8 cellular contexts compared by ENCODE assay signal in genomic region chr20:46994341-46994740, GRCh38.
A peak's percentile ranks its signal among the peaks of the same experiment; 100 is the strongest.
DNase-seq lines count a peak whose midpoint lies in the region; ATAC-seq and TF ChIP-seq lines count a peak whose summit lies in the region.

No MANE protein-coding gene starts in this region.

- H3K27me3 ChIP-seq in A673 (replicated peaks; ENCODE audit: insufficient read depth, low read depth, low read length, poor library complexity), result peaks cover 27% of the 10 kb centered on the region

- intact Hi-C loops in A673 (cut with micrococcal nuclease; ENCODE audit: unreplicated experiment), result no loop called here

- ATAC-seq in GM19023 (IDR thresholded peaks at IDR 0.05; ENCODE audit: unreplicated experiment) (peak; percentile 73), HG02973 (IDR thresholded peaks at IDR 0.05; ENCODE audit: unreplicated experiment) (peak; percentile 92)

- no peak for TF ChIP-seq CTCF in A673 (conservative IDR thresholded peaks at IDR 0.05; ENCODE audit: low read depth, low read length)

- H3K36me3 ChIP-seq in A673 (ENCODE audit: insufficient read depth, low read length, poor library complexity, severe bottlenecking), result no peaks in the 10 kb centered on the region

- no peak overlapping the region for H3K4me3 ChIP-seq in A673 (ENCODE audit: low read depth, low read length, poor library complexity, severe bottlenecking)

- peak; percentile 5 to 33 (median 22) for DNase-seq in activated CD8-positive, alpha-beta memory T cell treated with anti-CD3 and anti-CD28 coated beads for 48 hours (ENCODE audit: low read depth in 2 of 3, low spot score in 2 of 3)
- DNase-seq in stimulated activated CD4-positive, alpha-beta T cell treated with anti-CD3 and anti-CD28 coated beads, Interleukin-2, amount 100 ng/mL, for 48 hours, result peak; percentile 48 to 50
- DNase-seq in foreskin melanocyte, result no peak
- DNase-seq in globus pallidus (ENCODE audit: low spot score), result no peak
- DNase-seq in A673 (ENCODE audit: low spot score), result no peak
- DNase-seq in NCI-H748 (lab: John Stamatoyannopoulos, UW; ENCODE audit: unreplicated experiment), result no peak

- no peaks in the 10 kb centered on the region for H3K9me3 ChIP-seq in A673 (ENCODE audit: low read depth, low read length, poor library complexity, severe bottlenecking)

- H3K27ac ChIP-seq in A673 (ENCODE audit: low read depth, low read length, poor library complexity, severe bottlenecking), result no peak overlapping the region

- CTCF ChIA-PET in A673 (lab: Charles Lee), result no interaction called here

- BruUV-seq in A673 (replicated peaks; lab: Mats Ljungman, UMichigan), result no TSS peak

- POLR2A ChIA-PET in A673 (lab: Charles Lee; ENCODE audit: low non-redundant PET), result no interaction called here

- no peaks in the 10 kb centered on the region for H3K4me1 ChIP-seq in A673 (ENCODE audit: insufficient read depth, low read length, poor library complexity, severe bottlenecking)

Comparison
In these comparisons a context has a peak if more than half of its experiments do, and no peak if none do; other contexts are left out.
1. DNase-seq: peak in activated CD8-positive, alpha-beta memory T cell treated with anti-CD3 and anti-CD28 coated beads for 48 hours (3 of 3) and stimulated activated CD4-positive, alpha-beta T cell treated with anti-CD3 and anti-CD28 coated beads, Interleukin-2, amount 100 ng/mL, for 48 hours (2 of 2); none in foreskin melanocyte (single experiment), globus pallidus (single experiment), A673 (single experiment) and NCI-H748 (single experiment).